Comparison of ENCODE assay signal across 9 cellular contexts in genomic region chr14:69610020-69610858, GRCh38. TPM values are rescaled to one million over a fixed set of nuclear protein-coding genes. Genes with fewer than 3 reads are reported as not detected.
DNase-seq lines count a peak whose midpoint lies in the region; ATAC-seq, FAIRE-seq and TF ChIP-seq lines count a peak whose summit lies in the region.
"Had no signal": no experiment of that assay in that cellular context is flagged by ENCODE, and none has a peak within 500 bp of the region (broad histone marks: within the 10 kb centered on the region; RNA-seq: fewer than 3 reads in every experiment).

No MANE protein-coding gene starts in this region.

- no peaks in the 10 kb centered on the region for H3K9me3 Mint-ChIP-seq in H9

- H3K27ac Mint-ChIP-seq in H9: peak overlapping the region in 2 of 3 experiments; percentile 25 to 87; a peak in 3 of 7 replicates

- no peak for FAIRE-seq in RCC 7860 (lab: Jason Lieb, UNC)

- TF ChIP-seq CTCF in H9 (conservative IDR thresholded peaks at IDR 0.05): no peak
- no peak for TF ChIP-seq CTCF in WI38 (IDR thresholded peaks at IDR 0.05; ENCODE audit: low read depth, low read length)
- no peak for TF ChIP-seq CTCF in gastroesophageal sphincter (IDR thresholded peaks at IDR 0.05)

- no peak for TF ChIP-seq POLR2A in gastroesophageal sphincter (IDR thresholded peaks at IDR 0.05)

- no peak overlapping the region for H2AK5ac ChIP-seq in H9 (ENCODE audit: insufficient read length, low read length)

- no peak overlapping the region for H3K4ac ChIP-seq in H9 (ENCODE audit: low read depth, low read length)

- H3K4me3 Mint-ChIP-seq in H9: peak overlapping the region; percentile 76 to 88

- DNase-seq in H9 (no peak), NCI-H446 treated with DMSO at 0.1 percent for 48 hours (lab: John Stamatoyannopoulos, UW) (no peak), RCC 7860 (ENCODE audit: low spot score) (no peak)

- ATAC-seq in gastroesophageal sphincter: no peak
- no peak for ATAC-seq in HG03354 (IDR thresholded peaks at IDR 0.05; ENCODE audit: poor library complexity, severe bottlenecking, unreplicated experiment)
- no peak for ATAC-seq in HG02981 (IDR thresholded peaks at IDR 0.05; ENCODE audit: unreplicated experiment)

- H3K9ac ChIP-seq in H9 (ENCODE audit: extremely low read depth, insufficient read length, low read length) (no peak overlapping the region), skeletal muscle satellite cell (ENCODE audit: low read depth, low read length) (peak overlapping the region; percentile 80)

- peaks cover 11% of the 10 kb centered on the region for H3K23me2 ChIP-seq in H9 (ENCODE audit: insufficient read length, low read depth, low read length, poor library complexity, severe bottlenecking)

- H3K36me3 ChIP-seq in gastroesophageal sphincter (no peaks in the 10 kb centered on the region), skeletal muscle satellite cell (ENCODE audit: insufficient read depth, low read length) (no peaks in the 10 kb centered on the region)

- H2BK120ac ChIP-seq in H9 (ENCODE audit: low read depth, low read length, poor library complexity, severe bottlenecking): no peak overlapping the region

- H2BK5ac ChIP-seq in H9 (ENCODE audit: insufficient read length, low read length): no peak overlapping the region

- H3K27ac ChIP-seq in H9 (ENCODE audit: insufficient read length, low read depth, low read length): no peak overlapping the region
- H3K27ac ChIP-seq in gastroesophageal sphincter: peak overlapping the region; percentile 69 to 100 (median 99)

- H3K27me3 ChIP-seq in H9 (ENCODE audit: insufficient read depth, low read length) (no peaks in the 10 kb centered on the region; the same call in 1 of the 2 replicates), gastroesophageal sphincter (no peaks in the 10 kb centered on the region), skeletal muscle satellite cell (ENCODE audit: control insufficient read depth, insufficient read depth, low read length) (no peaks in the 10 kb centered on the region)

- H2BK15ac ChIP-seq in H9 (ENCODE audit: low read depth, low read length): no peak overlapping the region

- no peak overlapping the region for H2BK12ac ChIP-seq in H9 (ENCODE audit: insufficient read length, low read depth, low read length)

- H3K9me3 ChIP-seq in H9 (ENCODE audit: control insufficient read depth, low read depth, low read length) (no peaks in the 10 kb centered on the region), gastroesophageal sphincter (no peaks in the 10 kb centered on the region), skeletal muscle satellite cell (replicated peaks; ENCODE audit: low read length) (no peaks in the 10 kb centered on the region)

- H3K4me1 Mint-ChIP-seq in H9: peaks cover 32 to 40% of the 10 kb centered on the region in 2 experiments

- whole genome bisulfite sequencing in H9 (ENCODE audit: extremely low coverage, insufficient read length, low lambda C conversion rate): no CpG with 5 or more reads among the region's 8 CpGs
- 35 to 50% methylated on average over 2 to 6 of the region's 8 CpGs for WGBS in gastroesophageal sphincter (ENCODE audit: low coverage in 1 of 2), 2 donors

- H3K14ac ChIP-seq in H9 (ENCODE audit: insufficient read depth, low read length): no peak overlapping the region

- H4K8ac ChIP-seq in H9 (replicated peaks; ENCODE audit: insufficient read length, low read depth, low read length): no peak overlapping the region

- no peaks in the 10 kb centered on the region for H3K4me1 ChIP-seq in H9 (ENCODE audit: insufficient read depth, low read length)
- peaks cover 7 to 44% (median 25%) of the 10 kb centered on the region in 3 donors for H3K4me1 ChIP-seq in gastroesophageal sphincter
- peaks cover 24% of the 10 kb centered on the region for H3K4me1 ChIP-seq in skeletal muscle satellite cell (ENCODE audit: control insufficient read depth, insufficient read depth, low read length)

- H3K79me2 ChIP-seq in H9 (ENCODE audit: insufficient read depth, low read length): 0 out of 2 replicates have a peak, but pooled peaks cover 2% of the 10 kb centered on the region

- H3K79me1 ChIP-seq in H9 (ENCODE audit: insufficient read depth, low read depth, low read length, poor library complexity, severe bottlenecking): no peaks in the 10 kb centered on the region

- no peak overlapping the region for H4K5ac ChIP-seq in H9 (ENCODE audit: insufficient read length, low read depth, low read length)

- no peak overlapping the region for H3T11ph ChIP-seq in H9 (ENCODE audit: low read length)

- no peak overlapping the region for H3K18ac ChIP-seq in H9 (ENCODE audit: insufficient read length, low read depth, low read length)

- H3K4me2 ChIP-seq in H9 (ENCODE audit: insufficient read depth, insufficient read length, low read length) (peak overlapping the region; percentile 53), skeletal muscle satellite cell (ENCODE audit: low read length) (peak overlapping the region; percentile 85)

- no peak overlapping the region for H3K56ac ChIP-seq in H9 (ENCODE audit: insufficient read length, low read depth, low read length)

- peaks cover 11% of the 10 kb centered on the region for H3K27me3 Mint-ChIP-seq in H9 (ENCODE audit: low read depth)

- TF ChIP-seq EP300 in gastroesophageal sphincter (IDR thresholded peaks at IDR 0.05): no peak

- H3K4me3 ChIP-seq in WI38 (ENCODE audit: low read depth, low read length): peak overlapping the region; percentile 68
- H3K4me3 ChIP-seq in gastroesophageal sphincter: peak overlapping the region; percentile 30 to 90
- peak overlapping the region; percentile 79 for H3K4me3 ChIP-seq in skeletal muscle satellite cell (ENCODE audit: low read length)

- no peaks in the 10 kb centered on the region; a peak in 1 of 7 replicates for H3K36me3 Mint-ChIP-seq in H9 (ENCODE audit: insufficient read depth in 1 of 3, low read depth in 3 of 3)

- H3K23ac ChIP-seq in H9 (ENCODE audit: insufficient read length, low read depth, low read length): no peak overlapping the region

- no peak overlapping the region for H4K91ac ChIP-seq in H9 (ENCODE audit: insufficient read length, low read depth, low read length)

- H2BK20ac ChIP-seq in H9 (ENCODE audit: low read depth, low read length, poor library complexity, severe bottlenecking): no peak overlapping the region

- H2AFZ ChIP-seq in H9 (ENCODE audit: low read length): no peak overlapping the region

- no peaks in the 10 kb centered on the region for H4K20me1 ChIP-seq in H9 (ENCODE audit: control insufficient read depth, insufficient read depth, insufficient read length)

RNA-seq across cellular contexts. Expression of gene SUSD6, which starts 1.2 kb away (rescaled TPM):
- total RNA-seq in H9 (2021): 3.6 and 3.7 TPM in 2 replicates
- 10 to 100 TPM; 24.4 to 40.6 (median 38.5) TPM for total RNA-seq in gastroesophageal sphincter
- total RNA-seq in skeletal muscle satellite cell (2012; rRNA removed): 5.5 and 6.3 TPM in 2 replicates

RNA-seq across cellular contexts. Expression of gene CCDC177, which starts 35.6 kb away (rescaled TPM):
- 6.1 and 6.2 TPM in 2 replicates for total RNA-seq in H9 (2021)
- total RNA-seq in gastroesophageal sphincter: not detected
- not detected in 2 replicates for total RNA-seq in skeletal muscle satellite cell (2012; rRNA removed)
- total RNA-seq: HT1080 had no signal
